ENCODE assay signal across 8 cellular contexts in the genomic region with DNA sequence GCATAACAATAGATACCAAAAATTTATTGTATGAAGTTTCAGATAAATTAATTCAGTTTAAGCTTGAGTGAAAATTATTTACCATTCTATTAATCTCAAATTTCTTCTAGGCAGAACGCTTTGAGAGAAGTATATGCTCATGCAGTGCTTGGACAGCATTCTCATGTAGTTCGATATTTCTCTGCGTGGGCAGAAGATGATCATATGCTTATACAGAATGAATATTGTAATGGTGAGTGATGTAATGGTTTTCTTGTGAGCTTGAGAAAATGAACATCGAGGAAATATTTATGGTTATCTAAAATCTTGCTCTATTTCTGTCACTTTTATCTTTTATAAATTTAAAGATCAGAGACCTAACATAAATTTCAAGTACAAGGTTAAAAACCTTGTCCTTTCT. TPM values are rescaled to one million over a fixed set of nuclear protein-coding genes. Genes with fewer than 3 reads are reported as not detected.
DNase-seq lines count a peak whose midpoint lies in the region; ATAC-seq and TF ChIP-seq lines count a peak whose summit lies in the region.

No MANE protein-coding gene starts in this region.

- no peak for DNase-seq in activated T-cell treated with anti-CD3 and anti-CD28 coated beads, Interleukin-2, amount 50 U/mL, for 24 hours
- DNase-seq in activated T-cell treated with anti-CD3 and anti-CD28 coated beads, Interleukin-2, amount 50 U/mL, for 1 hour: no peak
- DNase-seq in hepatocyte (ENCODE audit: low spot score) (no peak), thyroid gland (no peak), H4 (ENCODE audit: low spot score) (no peak)

- H3K27me3 ChIP-seq in hepatocyte (no peaks in the 10 kb centered on the region), thyroid gland (no peaks in the 10 kb centered on the region)

- peak overlapping the region; percentile 95 for H3K4me3 Mint-ChIP-seq in activated T-cell treated with anti-CD3 and anti-CD28 coated beads, Interleukin-2, amount 50 U/mL, for 24 hours
- peak overlapping the region; percentile 87 for H3K4me3 Mint-ChIP-seq in activated T-helper 17 cell treated with anti-CD3 and anti-CD28 coated beads, Interleukin-2, amount 50 U/mL, for 72 hours

- H3K9me2 ChIP-seq in hepatocyte (replicated peaks; ENCODE audit: insufficient read depth): no peaks in the 10 kb centered on the region

- H3K36me3 Mint-ChIP-seq in activated T-cell treated with anti-CD3 and anti-CD28 coated beads, Interleukin-2, amount 50 U/mL, for 24 hours (ENCODE audit: low read depth): peaks cover 74% of the 10 kb centered on the region
- H3K36me3 Mint-ChIP-seq in activated T-helper 17 cell treated with anti-CD3 and anti-CD28 coated beads, Interleukin-2, amount 50 U/mL, for 72 hours (ENCODE audit: low read depth): peaks cover 77% of the 10 kb centered on the region

- H3K36me3 ChIP-seq in hepatocyte (replicated peaks; ENCODE audit: insufficient read depth, low read depth): peaks cover 2% of the 10 kb centered on the region
- H3K36me3 ChIP-seq in thyroid gland: peaks cover 0 to 5% of the 10 kb centered on the region in 2 donors

- no peak for ATAC-seq in activated T-helper 17 cell treated with anti-CD3 and anti-CD28 coated beads, Interleukin-2, amount 50 U/mL, for 72 hours (replicated peaks)
- ATAC-seq in GM19463 (IDR thresholded peaks at IDR 0.05; ENCODE audit: unreplicated experiment) (no peak), HG02938 (IDR thresholded peaks at IDR 0.05; ENCODE audit: unreplicated experiment) (no peak)

- no peaks in the 10 kb centered on the region for H3K9me3 Mint-ChIP-seq in activated T-cell treated with anti-CD3 and anti-CD28 coated beads, Interleukin-2, amount 50 U/mL, for 24 hours
- no peaks in the 10 kb centered on the region for H3K9me3 Mint-ChIP-seq in activated T-helper 17 cell treated with anti-CD3 and anti-CD28 coated beads, Interleukin-2, amount 50 U/mL, for 72 hours

- intact Hi-C loops in thyroid gland (cut with DNase I): no loop called here

- peaks cover 8% of the 10 kb centered on the region for H3K27me3 Mint-ChIP-seq in activated T-cell treated with anti-CD3 and anti-CD28 coated beads, Interleukin-2, amount 50 U/mL, for 24 hours
- H3K27me3 Mint-ChIP-seq in activated T-helper 17 cell treated with anti-CD3 and anti-CD28 coated beads, Interleukin-2, amount 50 U/mL, for 72 hours: no peaks in the 10 kb centered on the region

- H3K27ac ChIP-seq in hepatocyte (peak overlapping the region; percentile 96), thyroid gland (peak overlapping the region in 2 of 3 donors; percentile 50 to 99)

- H3K4me1 Mint-ChIP-seq in activated T-cell treated with anti-CD3 and anti-CD28 coated beads, Interleukin-2, amount 50 U/mL, for 24 hours (ENCODE audit: low read depth): peaks cover 47% of the 10 kb centered on the region
- H3K4me1 Mint-ChIP-seq in activated T-helper 17 cell treated with anti-CD3 and anti-CD28 coated beads, Interleukin-2, amount 50 U/mL, for 72 hours: peaks cover 30% of the 10 kb centered on the region

- peaks cover 14% of the 10 kb centered on the region for H3K4me1 ChIP-seq in hepatocyte (ENCODE audit: insufficient read depth)
- peaks cover 12 to 25% of the 10 kb centered on the region in 2 donors for H3K4me1 ChIP-seq in thyroid gland

- H4K20me1 ChIP-seq in hepatocyte (ENCODE audit: insufficient read depth, poor library complexity, severe bottlenecking): no peaks in the 10 kb centered on the region

- TF ChIP-seq POLR2A in thyroid gland (IDR thresholded peaks at IDR 0.05): no peak

- H3K79me2 ChIP-seq in hepatocyte: peaks cover 74% of the 10 kb centered on the region

- H3K27ac Mint-ChIP-seq in activated T-cell treated with anti-CD3 and anti-CD28 coated beads, Interleukin-2, amount 50 U/mL, for 24 hours: no peak overlapping the region
- H3K27ac Mint-ChIP-seq in activated T-helper 17 cell treated with anti-CD3 and anti-CD28 coated beads, Interleukin-2, amount 50 U/mL, for 72 hours: peak overlapping the region; percentile 79

- H3K4me2 ChIP-seq in hepatocyte: peak overlapping the region; percentile 81

- WGBS in hepatocyte (ENCODE audit: low lambda C conversion rate, missing lambda C conversion rate): 67% methylated on average over 4 of the region's 4 CpGs
- 58 to 59% methylated on average over 4 of the region's 4 CpGs for WGBS in thyroid gland, 2 donors

- TF ChIP-seq CTCF in hepatocyte (IDR thresholded peaks at IDR 0.05; ENCODE audit: poor library complexity) (no peak), thyroid gland (IDR thresholded peaks at IDR 0.05) (no peak)

- no peaks in the 10 kb centered on the region for H3K9me3 ChIP-seq in hepatocyte (ENCODE audit: low read depth)
- no peaks in the 10 kb centered on the region for H3K9me3 ChIP-seq in thyroid gland

- H3K4me3 ChIP-seq in hepatocyte (peak overlapping the region; percentile 20), thyroid gland (replicated peaks in 1 of 3) (no peak overlapping the region)

- no peak overlapping the region for H2AFZ ChIP-seq in hepatocyte

RNA-seq across cellular contexts. Expression of gene WEE1, which starts 3.6 kb away (rescaled TPM):
- total RNA-seq in activated T-helper 17 cell treated with anti-CD3 and anti-CD28 coated beads, Interleukin-2, amount 50 U/mL, for 72 hours: 10 to 100 TPM; 46.9 to 51.2 TPM
- 91.0 and 101 TPM in 2 replicates for total RNA-seq in hepatocyte
- 71.3 and 79.2 TPM in 2 replicates for polyA plus RNA-seq in hepatocyte
- total RNA-seq in thyroid gland: 10 to 100 TPM; 29.6 to 35.6 (median 32.5) TPM
- total RNA-seq in H4 (2014; rRNA removed; shearing (Covaris generic)): 46.7 and 53.8 TPM in 2 replicates
